ENCODE assay signal across 11 cellular contexts in the genomic region with DNA sequence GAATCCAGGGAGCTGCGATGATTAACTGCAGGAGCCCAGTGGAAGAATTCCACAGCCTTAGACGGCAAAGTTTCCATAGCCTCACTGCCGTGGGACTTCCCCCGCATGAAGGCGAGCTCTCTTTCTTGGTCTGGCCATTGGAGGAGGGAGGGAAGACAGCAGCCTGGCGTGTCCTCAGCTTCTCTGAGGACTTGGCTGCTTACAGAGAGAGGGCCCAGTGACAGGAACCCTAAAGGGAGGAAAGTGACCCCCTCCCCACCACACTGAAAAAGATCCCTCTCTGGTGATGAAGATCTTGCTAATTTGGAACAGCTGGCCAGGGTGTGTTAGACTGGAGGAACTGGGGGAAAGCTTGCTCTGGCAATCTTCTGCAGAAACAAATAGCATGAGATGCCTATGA. TPM values are rescaled to one million over a fixed set of nuclear protein-coding genes. Genes with fewer than 3 reads are reported as not detected.
DNase-seq lines count a peak whose midpoint lies in the region; ATAC-seq and TF ChIP-seq lines count a peak whose summit lies in the region.
"Had no signal": no experiment of that assay in that cellular context is flagged by ENCODE, and none has a peak within 500 bp of the region (broad histone marks: within the 10 kb centered on the region; RNA-seq: fewer than 3 reads in every experiment).

No MANE protein-coding gene starts in this region.

- no peak for TF ChIP-seq POLR2A in upper lobe of left lung (IDR thresholded peaks at IDR 0.05)

- no peak for DNase-seq in activated CD4-positive, alpha-beta T cell treated with anti-CD3 and anti-CD28 coated beads, Interleukin-2, amount 10 ng/mL, durations not matched to agents 24 days and 14 days
- no peak for DNase-seq in activated CD4-positive, alpha-beta T cell treated with anti-CD3 and anti-CD28 coated beads for 4 hours
- DNase-seq in fibroblast of mammary gland (ENCODE audit: low read depth): peak; percentile 52
- no peak for DNase-seq in upper lobe of left lung
- no peak for DNase-seq in foreskin melanocyte
- DNase-seq in effector memory CD4-positive, alpha-beta T cell: no peak
- no peak for DNase-seq in T1000 (lab: John Stamatoyannopoulos, UW)
- DNase-seq: NCI-H2171 had no signal

- ATAC-seq in upper lobe of left lung (ENCODE audit: low FRiP score in 2 of 2): peak in 1 of 2 donors; percentile 79
- ATAC-seq: Panc1 had no signal

- no peaks in the 10 kb centered on the region for H3K27me3 ChIP-seq in upper lobe of left lung
- no peaks in the 10 kb centered on the region for H3K27me3 ChIP-seq in effector memory CD4-positive, alpha-beta T cell (replicated peaks; ENCODE audit: control insufficient read depth, insufficient read depth, low read length, poor library complexity, severe bottlenecking)

- H3K9me3 Mint-ChIP-seq in activated CD4-positive, alpha-beta T cell treated with anti-CD3 and anti-CD28 coated beads, Interleukin-2, amount 10 ng/mL, durations not matched to agents 24 days and 14 days: no peaks in the 10 kb centered on the region
- no peaks in the 10 kb centered on the region for H3K9me3 Mint-ChIP-seq in nephron

- peaks cover 0 to 2% (median 0%) of the 10 kb centered on the region in 4 donors for H3K36me3 ChIP-seq in upper lobe of left lung
- no peaks in the 10 kb centered on the region for H3K36me3 ChIP-seq in effector memory CD4-positive, alpha-beta T cell (ENCODE audit: control insufficient read depth, insufficient read depth, low read length)

- peaks cover 21% of the 10 kb centered on the region for H3K36me3 Mint-ChIP-seq in activated CD4-positive, alpha-beta T cell treated with anti-CD3 and anti-CD28 coated beads, Interleukin-2, amount 10 ng/mL, durations not matched to agents 24 days and 14 days (ENCODE audit: low read depth)
- H3K36me3 Mint-ChIP-seq in nephron (ENCODE audit: low read depth): peaks cover 9% of the 10 kb centered on the region

- WGBS in upper lobe of left lung, 2 donors: 45 to 59% methylated on average over 6 of the region's 6 CpGs

- no peaks in the 10 kb centered on the region for H3K27me3 Mint-ChIP-seq in activated CD4-positive, alpha-beta T cell treated with anti-CD3 and anti-CD28 coated beads, Interleukin-2, amount 10 ng/mL, durations not matched to agents 24 days and 14 days
- H3K27me3 Mint-ChIP-seq in nephron (ENCODE audit: low read depth): no peaks in the 10 kb centered on the region

- no peak for TF ChIP-seq CTCF in fibroblast of mammary gland (conservative IDR thresholded peaks at IDR 0.05; ENCODE audit: control insufficient read depth, insufficient read depth, low read depth, low read length)
- TF ChIP-seq CTCF in nephron (IDR thresholded peaks at IDR 0.05; ENCODE audit: unreplicated experiment in 3 of 3): no peak
- TF ChIP-seq CTCF in upper lobe of left lung (IDR thresholded peaks at IDR 0.05): no peak

- peaks cover 37 to 53% (median 44%) of the 10 kb centered on the region in 4 donors for H3K4me1 ChIP-seq in upper lobe of left lung
- H3K4me1 ChIP-seq in effector memory CD4-positive, alpha-beta T cell (ENCODE audit: control insufficient read depth, insufficient read depth, low read length, poor library complexity, severe bottlenecking): peaks cover 46% of the 10 kb centered on the region

- no peak for TF ChIP-seq EP300 in upper lobe of left lung (IDR thresholded peaks at IDR 0.05)

- H3K4me1 Mint-ChIP-seq in activated CD4-positive, alpha-beta T cell treated with anti-CD3 and anti-CD28 coated beads, Interleukin-2, amount 10 ng/mL, durations not matched to agents 24 days and 14 days: peaks cover 58% of the 10 kb centered on the region
- H3K4me1 Mint-ChIP-seq in nephron: peaks cover 63% of the 10 kb centered on the region

- H3K9me3 ChIP-seq in upper lobe of left lung: no peaks in the 10 kb centered on the region
- H3K9me3 ChIP-seq in effector memory CD4-positive, alpha-beta T cell (ENCODE audit: control insufficient read depth, low read length): no peaks in the 10 kb centered on the region

- H3K27ac ChIP-seq in upper lobe of left lung: peak overlapping the region; percentile 11 to 54 (median 50)
- no peak overlapping the region for H3K27ac ChIP-seq in effector memory CD4-positive, alpha-beta T cell (ENCODE audit: insufficient read depth, low read length, poor library complexity, severe bottlenecking)
- H3K27ac ChIP-seq: KMS-11 had no signal

- H3K4me3 ChIP-seq in fibroblast of mammary gland (ENCODE audit: control insufficient read depth, low read depth, low read length) (no peak overlapping the region), upper lobe of left lung (no peak overlapping the region)
- H3K4me3 ChIP-seq in effector memory CD4-positive, alpha-beta T cell (ENCODE audit: insufficient read depth, low read depth, low read length, poor library complexity, severe bottlenecking): no peak overlapping the region

- H3K27ac Mint-ChIP-seq in activated CD4-positive, alpha-beta T cell treated with anti-CD3 and anti-CD28 coated beads, Interleukin-2, amount 10 ng/mL, durations not matched to agents 24 days and 14 days: peak overlapping the region; percentile 67
- H3K27ac Mint-ChIP-seq in nephron: peak overlapping the region; percentile 75 to 86 (median 83)

- intact Hi-C loops in activated CD4-positive, alpha-beta T cell treated with anti-CD3 and anti-CD28 coated beads, Interleukin-2, amount 10 ng/mL, durations not matched to agents 24 days and 14 days (cut with micrococcal nuclease): no loop called here

- H3K4me3 Mint-ChIP-seq in activated CD4-positive, alpha-beta T cell treated with anti-CD3 and anti-CD28 coated beads, Interleukin-2, amount 10 ng/mL, durations not matched to agents 24 days and 14 days: no peak overlapping the region
- H3K4me3 Mint-ChIP-seq in nephron: peak overlapping the region in 1 of 3 experiments; percentile 3

RNA-seq across cellular contexts. Expression of a gene that starts 41.0 kb away (rescaled TPM):
- 32.7 and 33.5 TPM in 2 replicates for total RNA-seq in activated CD4-positive, alpha-beta T cell treated with anti-CD3 and anti-CD28 coated beads, Interleukin-2, amount 10 ng/mL, durations not matched to agents 24 days and 14 days
- 100 to 1,000 TPM in 2 of 6 donors, 10 to 100 TPM in 4; 54.0 to 152 (median 90.5) TPM for total RNA-seq in upper lobe of left lung
